In genomic region chr18:7447629-7448028, GRCh38 we compare ENCODE assay signal across 18 cellular contexts.
DNase-seq lines count a peak whose midpoint lies in the region; ATAC-seq, FAIRE-seq and TF ChIP-seq lines count a peak whose summit lies in the region.
"Had no signal": no experiment of that assay in that cellular context is flagged by ENCODE, and none has a peak within 500 bp of the region (broad histone marks: within the 10 kb centered on the region; RNA-seq: fewer than 3 reads in every experiment).

No MANE protein-coding gene starts in this region.

- TF ChIP-seq CTCF in astrocyte of the spinal cord (IDR thresholded peaks at IDR 0.05; ENCODE audit: low read depth, low read length) (no peak), foreskin keratinocyte (conservative IDR thresholded peaks at IDR 0.05) (no peak), retinal pigment epithelial cell (conservative IDR thresholded peaks at IDR 0.05; ENCODE audit: low read depth, low read length) (no peak)

- no peaks in the 10 kb centered on the region for H3K36me3 Mint-ChIP-seq in activated CD4-positive, alpha-beta memory T cell treated with anti-CD3 and anti-CD28 coated beads for 36 hours
- H3K36me3 Mint-ChIP-seq: CD14-positive monocyte had no signal

- no peaks in the 10 kb centered on the region for H3K4me1 Mint-ChIP-seq in activated CD4-positive, alpha-beta memory T cell treated with anti-CD3 and anti-CD28 coated beads for 36 hours (ENCODE audit: low read depth)
- H3K4me1 Mint-ChIP-seq: CD14-positive monocyte had no signal

- peaks cover 5% of the 10 kb centered on the region for H3K4me1 ChIP-seq in foreskin keratinocyte

- H3K27me3 Mint-ChIP-seq in activated CD4-positive, alpha-beta memory T cell treated with anti-CD3 and anti-CD28 coated beads for 36 hours = no peaks in the 10 kb centered on the region

- FAIRE-seq in H54 (lab: Jason Lieb, UNC) = peak; percentile 86

- no peak overlapping the region for H3K4me3 Mint-ChIP-seq in activated CD4-positive, alpha-beta memory T cell treated with anti-CD3 and anti-CD28 coated beads for 36 hours
- H3K4me3 Mint-ChIP-seq: CD14-positive monocyte had no signal

- H3K4me3 ChIP-seq in astrocyte of the spinal cord (ENCODE audit: low read depth, low read length) = no peak overlapping the region
- no peak overlapping the region for H3K4me3 ChIP-seq in retinal pigment epithelial cell (ENCODE audit: low read length)

- DNase-seq in H54 (ENCODE audit: insufficient read length, low spot score) (no peak), astrocyte of the spinal cord (ENCODE audit: low read depth, low spot score) (peak; percentile 7), foreskin keratinocyte (peak; percentile 25 to 51), retinal pigment epithelial cell (ENCODE audit: low read depth) (peak; percentile 27)
- no peak for DNase-seq in activated CD4-positive, alpha-beta memory T cell treated with anti-CD3 and anti-CD28 coated beads for 36 hours
- DNase-seq in activated T-cell treated with anti-CD3 and anti-CD28 coated beads, Interleukin-2, amount 50 U/mL, for 48 hours = no peak
- DNase-seq: ACHN; AML-193; COR-L47; NCI-H187; NCI-H345; NCI-H526 treated with DMSO at 0.1 percent for 48 hours; NK-92 treated with Interleukin-12 subunit alpha and Interleukin-12 subunit beta, amount 100 ng/mL, for 24 hours; RPMI8226; SIG-M5 had no signal

- ATAC-seq in foreskin keratinocyte (peak; percentile 75), GM18511 (IDR thresholded peaks at IDR 0.05; ENCODE audit: unreplicated experiment) (no peak)
- ATAC-seq: HCT116 had no signal

- POLR2A ChIA-PET in activated CD4-positive, alpha-beta memory T cell treated with anti-CD3 and anti-CD28 coated beads for 36 hours (lab: Charles Lee) = no interaction called here

- CTCF ChIA-PET in activated CD4-positive, alpha-beta memory T cell treated with anti-CD3 and anti-CD28 coated beads for 36 hours (lab: Charles Lee) = no interaction called here

- H3K9me3 Mint-ChIP-seq in activated CD4-positive, alpha-beta memory T cell treated with anti-CD3 and anti-CD28 coated beads for 36 hours = no peaks in the 10 kb centered on the region

- no peak for TF ChIP-seq POLR2A in H54 (IDR thresholded peaks at IDR 0.05; ENCODE audit: low read depth, low read length)

- no peak overlapping the region for H3K27ac ChIP-seq in foreskin keratinocyte

- no peak overlapping the region for H3K27ac Mint-ChIP-seq in activated CD4-positive, alpha-beta memory T cell treated with anti-CD3 and anti-CD28 coated beads for 36 hours
- H3K27ac Mint-ChIP-seq: CD14-positive monocyte had no signal

- intact Hi-C loops in activated CD4-positive, alpha-beta memory T cell treated with anti-CD3 and anti-CD28 coated beads for 36 hours (cut with micrococcal nuclease) = no loop called here

- in situ Hi-C loops in astrocyte of the spinal cord (cut with HindIII; ENCODE audit: low sequenced_read_pairs) = no loop called here

- H3K27me3 ChIP-seq in foreskin keratinocyte = no peaks in the 10 kb centered on the region

Comparison
In these comparisons a context has a peak if more than half of its experiments do, and no peak if none do; other contexts are left out.
1. DNase-seq: peak in astrocyte of the spinal cord (single experiment), foreskin keratinocyte (2 of 2) and retinal pigment epithelial cell (single experiment); none in H54 (single experiment), activated CD4-positive, alpha-beta memory T cell treated with anti-CD3 and anti-CD28 coated beads for 36 hours (single experiment) and activated T-cell treated with anti-CD3 and anti-CD28 coated beads, Interleukin-2, amount 50 U/mL, for 48 hours (0 of 2).